In genomic region chr9:89418882-89419641, GRCh38 we compare ENCODE assay signal across 10 cellular contexts.
DNase-seq lines count a peak whose midpoint lies in the region; ATAC-seq, FAIRE-seq and TF ChIP-seq lines count a peak whose summit lies in the region.
"Had no signal": no experiment of that assay in that cellular context is flagged by ENCODE, and none has a peak within 500 bp of the region (broad histone marks: within the 10 kb centered on the region; RNA-seq: fewer than 3 reads in every experiment).

No MANE protein-coding gene starts in this region.

- peak; percentile 53 for ATAC-seq in HG02870 (IDR thresholded peaks at IDR 0.05; ENCODE audit: unreplicated experiment)
- ATAC-seq in effector memory CD8-positive, alpha-beta T cell (replicated peaks) = peak; percentile 73
- ATAC-seq in Right ventricle myocardium inferior = no peak

- H3K9me3 Mint-ChIP-seq in effector memory CD8-positive, alpha-beta T cell = no peaks in the 10 kb centered on the region

- H3K4me3 Mint-ChIP-seq in effector memory CD8-positive, alpha-beta T cell = peak overlapping the region; percentile 84 to 85

- peak overlapping the region; percentile 91 to 96 for H3K27ac Mint-ChIP-seq in effector memory CD8-positive, alpha-beta T cell

- peaks cover 44% of the 10 kb centered on the region for H3K36me3 Mint-ChIP-seq in effector memory CD8-positive, alpha-beta T cell (ENCODE audit: insufficient read depth)

- TF ChIP-seq POLR2A in GM12891 (IDR thresholded peaks at IDR 0.05; ENCODE audit: low read depth, low read length) = peak; percentile 48; the same call in 1 of the 2 replicates

- no peaks in the 10 kb centered on the region for H3K27me3 Mint-ChIP-seq in effector memory CD8-positive, alpha-beta T cell

- intact Hi-C loops in Right ventricle myocardium inferior (cut with DNase I) = no loop called here

- H3K4me1 Mint-ChIP-seq in effector memory CD8-positive, alpha-beta T cell (ENCODE audit: low read depth in 2 of 2) = peaks cover 71 to 97% of the 10 kb centered on the region in 2 donors

- FAIRE-seq in GM12891 (lab: Jason Lieb, UNC) = peak; percentile 96
- FAIRE-seq: G401.6 had no signal

- DNase-seq in GM12891 (ENCODE audit: insufficient read length, low spot score) (peak; percentile 72), Right ventricle myocardium inferior (ENCODE audit: missing footprints) (no peak), OCI-M1 (lab: John Stamatoyannopoulos, UW) (no peak), NCI-H1092 (lab: John Stamatoyannopoulos, UW) (no peak), NCI-H2227 treated with DMSO at 0.1 percent for 48 hours (lab: John Stamatoyannopoulos, UW) (no peak)
- peak; percentile 58 for DNase-seq in activated CD4-positive, CD25-positive, alpha-beta regulatory T cell treated with anti-CD3 and anti-CD28 coated beads, Interleukin-2, amount 50 U/mL, for 16 hours (ENCODE audit: low read depth, low spot score)
- DNase-seq in effector memory CD8-positive, alpha-beta T cell = peak; percentile 60 to 71 (median 64)
- DNase-seq: right lobe of liver had no signal

TF ChIP-seq in GM12891, 5 proteins besides CTCF, POLR2A, EP300 and RAD21:
- TF ChIP-seq POU2F2 (IDR thresholded peaks at IDR 0.05; ENCODE audit: low read depth, low read length) = no peak
- TF ChIP-seq TAF1 (IDR thresholded peaks at IDR 0.05; ENCODE audit: low read depth, low read length) = 0 out of 2 replicates have a peak, but pooled peaks have one; percentile 22

Comparison
In these comparisons a context has a peak if more than half of its experiments do, and no peak if none do; other contexts are left out.
1. DNase-seq: peak in GM12891 (single experiment), activated CD4-positive, CD25-positive, alpha-beta regulatory T cell treated with anti-CD3 and anti-CD28 coated beads, Interleukin-2, amount 50 U/mL, for 16 hours (single experiment) and effector memory CD8-positive, alpha-beta T cell (3 of 3); none in Right ventricle myocardium inferior (single experiment), OCI-M1 (single experiment), NCI-H1092 (single experiment) and NCI-H2227 treated with DMSO at 0.1 percent for 48 hours (single experiment).